In the genomic region with DNA sequence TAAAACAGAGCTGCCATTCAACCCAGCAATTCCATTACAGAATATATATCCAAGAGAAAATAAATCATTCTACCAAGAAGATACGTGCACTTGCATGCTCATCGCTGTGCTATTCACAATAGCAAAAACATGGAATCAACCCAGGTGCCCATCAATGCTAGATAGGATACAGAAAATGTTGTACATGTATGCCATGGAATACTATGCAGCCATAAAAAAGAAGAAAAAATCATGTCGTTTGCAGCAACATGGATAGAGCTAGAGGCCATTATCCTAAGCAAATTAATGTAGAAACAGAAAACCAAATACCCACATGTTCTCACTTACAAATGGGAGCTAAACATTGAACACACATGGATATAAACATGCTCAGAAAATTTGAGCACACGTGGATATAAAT, we compare ENCODE assay signal across 2 cellular contexts.
TF ChIP-seq lines count a peak whose summit lies in the region.

No MANE protein-coding gene starts in this region.

TF ChIP-seq in HepG2, 621 proteins besides CTCF, POLR2A, EP300 and RAD21 (continued from another document):
- TF ChIP-seq, protein P1, sequence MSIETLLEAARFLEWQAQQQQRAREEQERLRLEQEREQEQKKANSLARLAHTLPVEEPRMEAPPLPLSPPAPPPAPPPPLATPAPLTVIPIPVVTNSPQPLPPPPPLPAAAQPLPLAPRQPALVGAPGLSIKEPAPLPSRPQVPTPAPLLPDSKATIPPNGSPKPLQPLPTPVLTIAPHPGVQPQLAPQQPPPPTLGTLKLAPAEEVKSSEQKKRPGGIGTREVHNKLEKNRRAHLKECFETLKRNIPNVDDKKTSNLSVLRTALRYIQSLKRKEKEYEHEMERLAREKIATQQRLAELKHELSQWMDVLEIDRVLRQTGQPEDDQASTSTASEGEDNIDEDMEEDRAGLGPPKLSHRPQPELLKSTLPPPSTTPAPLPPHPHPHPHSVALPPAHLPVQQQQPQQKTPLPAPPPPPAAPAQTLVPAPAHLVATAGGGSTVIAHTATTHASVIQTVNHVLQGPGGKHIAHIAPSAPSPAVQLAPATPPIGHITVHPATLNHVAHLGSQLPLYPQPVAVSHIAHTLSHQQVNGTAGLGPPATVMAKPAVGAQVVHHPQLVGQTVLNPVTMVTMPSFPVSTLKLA (IDR thresholded peaks at IDR 0.05), result peak; percentile 55
- no peak for TF ChIP-seq ZNF10 (CRISPR knock-in tag; IDR thresholded peaks at IDR 0.05; ENCODE audit: borderline replicate concordance, low read depth)

TF ChIP-seq in HEK293, 187 proteins besides CTCF, POLR2A, EP300 and RAD21 (continued from another document):
- no peak for TF ChIP-seq ZNF544 (tag by site-specific recombination; IDR thresholded peaks at IDR 0.05)
